In genomic region chr6:139369568-139370046, GRCh38 we compare ENCODE assay signal across 8 cellular contexts. TPM values are rescaled to one million over a fixed set of nuclear protein-coding genes. Genes with fewer than 3 reads are reported as not detected.
A peak's percentile ranks its signal among the peaks of the same experiment; 100 is the strongest.
DNase-seq lines count a peak whose midpoint lies in the region; ATAC-seq and TF ChIP-seq lines count a peak whose summit lies in the region.

No MANE protein-coding gene starts in this region.

- DNase-seq in GM20000 (ENCODE audit: low spot score) (peak; percentile 49), NCI-H82 treated with DMSO at 0.1 percent for 48 hours (lab: John Stamatoyannopoulos, UW; ENCODE audit: unreplicated experiment) (peak; percentile 42), body of pancreas (peak in 3 of 4 donors; percentile 28 to 45 (median 40)), kidney glomerular epithelial cell (lab: John Stamatoyannopoulos, UW) (peak; percentile 80), thyroid gland (peak; percentile 23 to 39)

- TF ChIP-seq CTCF in C4-2B (conservative IDR thresholded peaks at IDR 0.05) (peak; percentile 82), GM20000 (IDR thresholded peaks at IDR 0.05; ENCODE audit: extremely low read depth, missing control alignments) (peak; percentile 33), body of pancreas (IDR thresholded peaks at IDR 0.05) (peak; percentile 58 to 83 (median 78)), thyroid gland (IDR thresholded peaks at IDR 0.05) (peak; percentile 35 to 81 (median 72))

- TF ChIP-seq POLR2A in body of pancreas (IDR thresholded peaks at IDR 0.05) = no peak
- TF ChIP-seq POLR2A in thyroid gland (IDR thresholded peaks at IDR 0.05) = no peak

- H3K27ac ChIP-seq in C4-2B (no peak overlapping the region), body of pancreas (peak overlapping the region; percentile 27 to 98 (median 86)), thyroid gland (peak overlapping the region; percentile 99 to 100 (median 100))

- 1 to 3% methylated on average over 8 of the region's 8 CpGs for WGBS in body of pancreas, 2 donors
- WGBS in thyroid gland, 2 donors = 8 to 10% methylated on average over 8 of the region's 8 CpGs

- ATAC-seq in body of pancreas (no peak), HG03439 (IDR thresholded peaks at IDR 0.05; ENCODE audit: unreplicated experiment) (no peak), GM21723 (IDR thresholded peaks at IDR 0.05; ENCODE audit: unreplicated experiment) (no peak)

- intact Hi-C loops in body of pancreas (cut with DNase I) (no loop called here), thyroid gland (cut with DNase I) (loop anchor here (10.0 kb wide), 4 partner anchors 135 to 605 kb away; no protein-coding TSS in a partner anchor)

- H3K4me1 ChIP-seq in body of pancreas = peaks cover 24% of the 10 kb centered on the region
- H3K4me1 ChIP-seq in thyroid gland = peaks cover 0 to 30% of the 10 kb centered on the region in 2 donors

- H3K4me3 ChIP-seq in body of pancreas (no peak overlapping the region), thyroid gland (replicated peaks in 1 of 3) (peak overlapping the region in 1 of 3 donors; percentile 2)

- H3K27me3 ChIP-seq in body of pancreas (no peaks in the 10 kb centered on the region), thyroid gland (no peaks in the 10 kb centered on the region)

- H3K36me3 ChIP-seq in body of pancreas (replicated peaks in 1 of 2; ENCODE audit: insufficient read depth in 1 of 2, low read depth in 2 of 2) = no peaks in the 10 kb centered on the region
- H3K36me3 ChIP-seq in thyroid gland = peaks cover 14 to 28% of the 10 kb centered on the region in 2 donors

- H3K9me3 ChIP-seq in body of pancreas (no peaks in the 10 kb centered on the region), thyroid gland (no peaks in the 10 kb centered on the region)

RNA-seq across cellular contexts. Expression of gene CITED2, which starts 4.8 kb away (rescaled TPM):
- 10 to 100 TPM; 64.1 to 82.1 TPM for total RNA-seq in body of pancreas
- total RNA-seq in thyroid gland = 100 to 1,000 TPM; 178 to 354 (median 261) TPM
